Comparison of ENCODE assay signal across 8 cellular contexts in the genomic region with DNA sequence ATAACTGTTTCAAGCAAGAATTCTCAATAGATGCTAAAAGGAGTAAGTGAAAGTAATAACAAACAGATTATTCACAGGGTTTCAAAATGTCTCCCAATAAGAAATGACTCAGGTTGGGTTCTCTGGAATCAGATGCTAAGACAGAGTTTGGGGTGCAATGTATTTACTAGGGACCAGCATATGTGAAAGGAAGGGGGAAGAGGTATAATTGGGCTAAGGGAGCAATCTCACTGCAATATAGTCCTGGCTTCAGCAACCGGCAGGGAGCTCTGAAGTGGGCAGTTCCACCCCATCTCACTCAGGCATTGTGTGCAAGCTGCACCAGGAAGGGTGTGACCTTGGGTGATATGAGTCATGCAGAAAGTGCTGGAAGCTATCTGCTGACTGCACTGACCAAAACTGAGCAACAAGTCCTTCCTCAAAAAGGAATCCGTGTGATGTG. TPM values are rescaled to one million over a fixed set of nuclear protein-coding genes. Genes with fewer than 3 reads are reported as not detected.
DNase-seq lines count a peak whose midpoint lies in the region; ATAC-seq and TF ChIP-seq lines count a peak whose summit lies in the region.

No MANE protein-coding gene starts in this region.

- H3K4ac ChIP-seq in IMR-90 (ENCODE audit: low read depth, low read length): no peak overlapping the region

- no peak overlapping the region for H3K4me3 ChIP-seq in IMR-90 (ENCODE audit: insufficient read depth, low read depth, low read length)
- H3K4me3 ChIP-seq in esophagus muscularis mucosa: no peak overlapping the region
- H3K4me3 ChIP-seq in osteoblast (ENCODE audit: insufficient read depth, low read length): peak overlapping the region; percentile 58

- no CpG with 5 or more reads among the region's 2 CpGs for WGBS in IMR-90 (ENCODE audit: extremely low coverage in 2 of 2, insufficient read length in 1 of 2), 2 experiments
- WGBS in esophagus muscularis mucosa: 30% methylated on average over 2 of the region's 2 CpGs

- H3K79me2 ChIP-seq in osteoblast (ENCODE audit: insufficient read depth, low read length): peaks cover 67% of the 10 kb centered on the region

- H3K4me1 ChIP-seq in IMR-90 (ENCODE audit: control insufficient read depth, insufficient read depth, low read length) (0 out of 2 replicates have a peak, but pooled peaks cover 2% of the 10 kb centered on the region), esophagus muscularis mucosa (peaks cover 10 to 16% (median 12%) of the 10 kb centered on the region in 4 donors), osteoblast (ENCODE audit: insufficient read depth, low read length) (peaks cover 9% of the 10 kb centered on the region)

- H4K20me1 ChIP-seq in IMR-90 (ENCODE audit: insufficient read depth, low read length) (no peaks in the 10 kb centered on the region), osteoblast (ENCODE audit: insufficient read depth, low read length) (no peaks in the 10 kb centered on the region)

- no peak overlapping the region for H3K23ac ChIP-seq in IMR-90 (ENCODE audit: low read depth, low read length)

- H3K27me3 ChIP-seq in IMR-90 (ENCODE audit: control insufficient read depth, insufficient read depth, low read length) (no peaks in the 10 kb centered on the region), esophagus muscularis mucosa (no peaks in the 10 kb centered on the region), osteoblast (ENCODE audit: insufficient read depth, low read length) (no peaks in the 10 kb centered on the region)

- peaks cover 29 to 39% of the 10 kb centered on the region in 2 experiments for H3K79me1 ChIP-seq in IMR-90 (ENCODE audit: low read depth in 1 of 2, low read length in 2 of 2)

- peak; percentile 99 for ATAC-seq in GM21529 (IDR thresholded peaks at IDR 0.05; ENCODE audit: unreplicated experiment)
- peak; percentile 98 for ATAC-seq in IMR-90 (ENCODE audit: low read depth)

- H2BK120ac ChIP-seq in IMR-90 (ENCODE audit: low read depth, low read length): no peak overlapping the region

- no peak for TF ChIP-seq EP300 in esophagus muscularis mucosa (IDR thresholded peaks at IDR 0.05)

- no peak for TF ChIP-seq RAD21 in IMR-90 (IDR thresholded peaks at IDR 0.05; ENCODE audit: low read length)

- in situ Hi-C loops in IMR-90 (cut with MboI; ENCODE audit: low sequenced_read_pairs): no loop called here

- H3K14ac ChIP-seq in IMR-90 (replicated peaks; ENCODE audit: low read depth, low read length): no peak overlapping the region

- CTCF ChIA-PET in IMR-90 (lab: Yijun Ruan, JAX): no interaction called here

- TF ChIP-seq CTCF in IMR-90 (conservative IDR thresholded peaks at IDR 0.05; ENCODE audit: low read depth, low read length): no peak
- TF ChIP-seq CTCF in esophagus muscularis mucosa (IDR thresholded peaks at IDR 0.05): no peak
- no peak for TF ChIP-seq CTCF in osteoblast (IDR thresholded peaks at IDR 0.05; ENCODE audit: extremely low read depth, low read depth, low read length)

- BruUV-seq in IMR-90 (replicated peaks; lab: Mats Ljungman, UMichigan): no TSS peak

- no peak overlapping the region for H4K5ac ChIP-seq in IMR-90 (ENCODE audit: low read depth, low read length)

- no peaks in the 10 kb centered on the region for H3K9me1 ChIP-seq in IMR-90 (ENCODE audit: insufficient read depth, low read length)

- intact Hi-C loops in IMR-90 (cut with micrococcal nuclease): no loop called here
- intact Hi-C loops in esophagus muscularis mucosa (cut with DNase I): no loop called here

- DNase-seq in Daoy (ENCODE audit: low read depth) (peak; percentile 67), IMR-90 (peak; percentile 89), esophagus muscularis mucosa (ENCODE audit: extremely low spot score) (no peak), osteoblast (ENCODE audit: insufficient read length, low spot score, missing footprints) (peak; percentile 90), cortex of kidney (lab: John Stamatoyannopoulos, UW) (no peak), NCI-H1436 (lab: John Stamatoyannopoulos, UW) (no peak)
- DNase-seq in activated CD4-positive, alpha-beta T cell treated with anti-CD3 and anti-CD28 coated beads, Interleukin-2, amount 50 U/mL, for 48 hours: peak; percentile 21 to 37

- no peak overlapping the region for H2BK20ac ChIP-seq in IMR-90 (ENCODE audit: low read depth, low read length)

- H3K18ac ChIP-seq in IMR-90 (ENCODE audit: low read depth, low read length): no peak overlapping the region

- H2AFZ ChIP-seq in IMR-90 (replicated peaks; ENCODE audit: low read length, poor library complexity) (peak overlapping the region; percentile 15), osteoblast (ENCODE audit: low read length) (peak overlapping the region; percentile 80)

- peak overlapping the region; percentile 23 for H2BK5ac ChIP-seq in IMR-90 (ENCODE audit: low read depth, low read length, poor library complexity, severe bottlenecking)

- H3K4me2 ChIP-seq in IMR-90 (ENCODE audit: low read depth, low read length) (peak overlapping the region; percentile 15; the same call in 1 of the 2 replicates), osteoblast (ENCODE audit: insufficient read depth, low read length) (peak overlapping the region; percentile 80)

- H3K27ac ChIP-seq in IMR-90 (ENCODE audit: insufficient read depth, low read length) (no peak overlapping the region), esophagus muscularis mucosa (replicated peaks in 1 of 4) (peak overlapping the region; percentile 44 to 62 (median 48)), osteoblast (ENCODE audit: low read depth, low read length) (peak overlapping the region; percentile 50)

- no peak overlapping the region for H4K8ac ChIP-seq in IMR-90 (ENCODE audit: low read depth in 2 of 2, low read length in 2 of 2)

- no peak overlapping the region for H4K91ac ChIP-seq in IMR-90 (ENCODE audit: insufficient read depth, low read depth, low read length)

- POLR2A ChIA-PET in IMR-90 (lab: Charles Lee; ENCODE audit: unreplicated experiment): no interaction called here

- no peak overlapping the region; the same call in 1 of the 2 replicates for H2AK5ac ChIP-seq in IMR-90 (ENCODE audit: low read depth, low read length)

- dilution Hi-C loops in IMR-90 (cut with HindIII; ENCODE audit: low sequenced_read_pairs, unreplicated experiment): no loop called here

- H3K36me3 ChIP-seq in IMR-90 (ENCODE audit: control insufficient read depth, insufficient read depth, low read length): no peaks in the 10 kb centered on the region
- H3K36me3 ChIP-seq in esophagus muscularis mucosa: no peaks in the 10 kb centered on the region
- no peaks in the 10 kb centered on the region for H3K36me3 ChIP-seq in osteoblast (ENCODE audit: insufficient read depth, low read length)

- H3K9me3 ChIP-seq in IMR-90 (ENCODE audit: control insufficient read depth, insufficient read depth, low read length) (peaks cover 3% of the 10 kb centered on the region; the same call in 1 of the 2 replicates), esophagus muscularis mucosa (peaks cover 0 to 13% (median 4%) of the 10 kb centered on the region in 4 donors), osteoblast (ENCODE audit: low read depth, low read length) (no peaks in the 10 kb centered on the region)

- no peak overlapping the region for H3K9ac ChIP-seq in IMR-90 (ENCODE audit: low read depth, low read length)

- no peak overlapping the region for H2BK15ac ChIP-seq in IMR-90 (ENCODE audit: low read depth, low read length)

- no peak for TF ChIP-seq POLR2A in IMR-90 (IDR thresholded peaks at IDR 0.05; ENCODE audit: low read depth, low read length)
- no peak for TF ChIP-seq POLR2A in esophagus muscularis mucosa (IDR thresholded peaks at IDR 0.05; ENCODE audit: low read depth)

- H2AK9ac ChIP-seq in IMR-90 (replicated peaks; ENCODE audit: low read depth, low read length, poor library complexity): no peak overlapping the region

- H3K56ac ChIP-seq in IMR-90 (ENCODE audit: extremely low read depth, insufficient read depth, low read length): no peak overlapping the region

TF ChIP-seq in IMR-90, 13 proteins besides CTCF, POLR2A, EP300 and RAD21:
- TF ChIP-seq FOS (IDR thresholded peaks at IDR 0.05; ENCODE audit: low read depth, low read length) (peak; percentile 57), CHD1 (IDR thresholded peaks at IDR 0.05; ENCODE audit: low read depth, low read length) (no peak), BHLHE40 (IDR thresholded peaks at IDR 0.05; ENCODE audit: low read depth, low read length) (peak; percentile 34; the same call in 1 of the 2 replicates), SMC3 (IDR thresholded peaks at IDR 0.05; ENCODE audit: low read depth, low read length) (no peak), MXI1 (IDR thresholded peaks at IDR 0.05; ENCODE audit: borderline replicate concordance, low read depth, low read length) (no peak)

RNA-seq across cellular contexts. Expression of gene ZDHHC20, which starts 23.4 kb away (rescaled TPM):
- total RNA-seq in Daoy (2014; rRNA removed; shearing (Covaris generic)): 39.6 and 45.0 TPM in 2 replicates
- total RNA-seq in IMR-90 (2012; rRNA removed) (72.4 and 104 TPM in 2 replicates), esophagus muscularis mucosa (10 to 100 TPM; 47.4 to 53.3 (median 50.2) TPM), osteoblast (110 and 128 TPM in 2 replicates)
- 11.6 and 16.1 TPM in 2 replicates for polyA plus RNA-seq in IMR-90 (2012; rRNA removed)
- 13.1 and 14.4 TPM in 2 replicates for polyA plus RNA-seq in IMR-90 (2012; cell fraction: cytosol; rRNA removed)
- 3.6 and 7.1 TPM in 2 replicates for polyA plus RNA-seq in IMR-90 (2012; cell fraction: nucleus; rRNA removed; ENCODE audit: low replicate concordance)

Comparison
In these comparisons a context has a peak if more than half of its experiments do, and no peak if none do; other contexts are left out.
1. DNase-seq: peak in Daoy (single experiment), IMR-90 (single experiment), activated CD4-positive, alpha-beta T cell treated with anti-CD3 and anti-CD28 coated beads, Interleukin-2, amount 50 U/mL, for 48 hours (2 of 2) and osteoblast (single experiment); none in esophagus muscularis mucosa (single experiment), cortex of kidney (single experiment) and NCI-H1436 (single experiment).